34 cellular contexts compared by ENCODE assay signal in genomic region chr2:230674401-230674800, GRCh38.
"Had no signal": no experiment of that assay in that cellular context is flagged by ENCODE, and none has a peak within 500 bp of the region (broad histone marks: within the 10 kb centered on the region; RNA-seq: fewer than 3 reads in every experiment).

No MANE protein-coding gene starts in this region.

- H3K27ac ChIP-seq: ascending aorta, breast epithelium, cardiac muscle cell, colonic mucosa, dorsolateral prefrontal cortex, esophagus muscularis mucosa, foreskin keratinocyte, gastrocnemius medialis, heart left ventricle, WERI-Rb-1 had no signal

- ATAC-seq: activated CD4-positive, CD25-positive, alpha-beta regulatory T cell treated with anti-CD3 and anti-CD28 coated beads, Interleukin-2, amount 50 U/mL, for 24 hours; activated naive CD4-positive, alpha-beta T cell treated with anti-CD3 and anti-CD28 coated beads, Interleukin-2, amount 50 U/mL, for 72 hours; foreskin keratinocyte; gastrocnemius medialis; heart left ventricle; T-cell had no signal

- H3K36me3 ChIP-seq: ascending aorta, breast epithelium, cardiac muscle cell, colonic mucosa, esophagus muscularis mucosa, gastrocnemius medialis, heart left ventricle, WERI-Rb-1 had no signal

- H3K4me3 Mint-ChIP-seq: activated B cell treated with CpG ODN at 0.5 μM for 24 hours; activated naive CD4-positive, alpha-beta T cell treated with anti-CD3 and anti-CD28 coated beads, Interleukin-2, amount 10 ng/mL, durations not matched to agents 7 days and 5 days; activated naive CD8-positive, alpha-beta T cell treated with anti-CD3 and anti-CD28 coated beads, Interleukin-2, amount 10 ng/mL, durations not matched to agents 7 days and 5 days; activated T-cell treated with anti-CD3 and anti-CD28 coated beads, Interleukin-2, amount 50 U/mL, for 24 hours; activated T-cell treated with anti-CD3 and anti-CD28 coated beads, Interleukin-2, amount 50 U/mL, for 72 hours; brain; T-cell; T-helper 1 cell treated with Interleukin-12 subunit alpha and Interleukin-12 subunit beta and Interleukin-4 antibody, amounts not matched to agents 30 μg/mL and 1 μg/mL, for 36 hours; T-helper 2 cell treated with Interferon-gamma antibody and Interleukin-4, amounts not matched to agents 5 μg/mL and 100 μg/mL, for 36 hours had no signal

- DNase-seq: activated B cell treated with CpG ODN at 0.5 μM for 24 hours; activated CD4-positive, alpha-beta T cell treated with anti-CD3 and anti-CD28 coated beads for 48 hours; activated CD4-positive, alpha-beta T cell treated with anti-CD3 and anti-CD28 coated beads, Interleukin-2, amount 50 U/mL, for 1 hour; activated CD4-positive, alpha-beta T cell treated with anti-CD3 and anti-CD28 coated beads, Interleukin-2, amount 50 U/mL, for 48 hours; activated CD8-positive, alpha-beta memory T cell treated with anti-CD3 and anti-CD28 coated beads, Interleukin-2, amount 50 U/mL, for 48 hours; activated gamma-delta T cell; activated naive CD4-positive, alpha-beta T cell; activated naive CD4-positive, alpha-beta T cell treated with anti-CD3 and anti-CD28 coated beads, Interleukin-2, amount 10 ng/mL, durations not matched to agents 7 days and 5 days; activated naive CD8-positive, alpha-beta T cell treated with anti-CD3 and anti-CD28 coated beads, Interleukin-2, amount 10 ng/mL, durations not matched to agents 7 days and 5 days; activated T-cell treated with anti-CD3 and anti-CD28 coated beads for 4 hours; activated T-cell treated with anti-CD3 and anti-CD28 coated beads, Interleukin-2, amount 50 U/mL, for 24 hours; activated T-cell treated with anti-CD3 and anti-CD28 coated beads, Interleukin-2, amount 50 U/mL, for 72 hours; central memory CD4-positive, alpha-beta T cell; cerebellar nuclear complex; colonic mucosa; dorsolateral prefrontal cortex; effector memory CD4-positive, alpha-beta T cell; erythroblast; foreskin keratinocyte; gastrocnemius medialis; glutamatergic neuron; heart left ventricle; T-cell; T1000; WERI-Rb-1 had no signal

- H3K27me3 Mint-ChIP-seq: activated B cell treated with CpG ODN at 0.5 μM for 24 hours; activated naive CD4-positive, alpha-beta T cell treated with anti-CD3 and anti-CD28 coated beads, Interleukin-2, amount 10 ng/mL, durations not matched to agents 7 days and 5 days; activated naive CD8-positive, alpha-beta T cell treated with anti-CD3 and anti-CD28 coated beads, Interleukin-2, amount 10 ng/mL, durations not matched to agents 7 days and 5 days; activated T-cell treated with anti-CD3 and anti-CD28 coated beads, Interleukin-2, amount 50 U/mL, for 24 hours; brain; T-cell had no signal

- H3K4me3 ChIP-seq: ascending aorta, breast epithelium, cardiac muscle cell, colonic mucosa, dorsolateral prefrontal cortex, esophagus muscularis mucosa, gastrocnemius medialis, heart left ventricle had no signal

- H3K4me1 ChIP-seq: ascending aorta, breast epithelium, colonic mucosa had no signal

- H3K27me3 ChIP-seq: ascending aorta, breast epithelium, cardiac muscle cell, colonic mucosa, dorsolateral prefrontal cortex, esophagus muscularis mucosa, foreskin keratinocyte, gastrocnemius medialis, heart left ventricle had no signal

- H3K27ac Mint-ChIP-seq: activated B cell treated with CpG ODN at 0.5 μM for 24 hours; activated naive CD4-positive, alpha-beta T cell treated with anti-CD3 and anti-CD28 coated beads, Interleukin-2, amount 10 ng/mL, durations not matched to agents 7 days and 5 days; activated naive CD4-positive, alpha-beta T cell treated with anti-CD3 and anti-CD28 coated beads, Interleukin-2, amount 50 U/mL, for 72 hours; activated naive CD8-positive, alpha-beta T cell treated with anti-CD3 and anti-CD28 coated beads, Interleukin-2, amount 10 ng/mL, durations not matched to agents 7 days and 5 days; activated T-cell treated with anti-CD3 and anti-CD28 coated beads, Interleukin-2, amount 50 U/mL, for 24 hours; activated T-cell treated with anti-CD3 and anti-CD28 coated beads, Interleukin-2, amount 50 U/mL, for 72 hours; brain; T-cell; T-helper 2 cell treated with Interferon-gamma antibody and Interleukin-4, amounts not matched to agents 5 μg/mL and 100 μg/mL, for 36 hours had no signal

- H3K36me3 Mint-ChIP-seq: brain, T-cell had no signal

- H3K9me3 ChIP-seq: ascending aorta, colonic mucosa, gastrocnemius medialis had no signal
